In genomic region chrX:40318796-40319195, GRCh38 we compare ENCODE assay signal across 23 cellular contexts.
"Had no signal": no experiment of that assay in that cellular context is flagged by ENCODE, and none has a peak within 500 bp of the region (broad histone marks: within the 10 kb centered on the region; RNA-seq: fewer than 3 reads in every experiment).

No MANE protein-coding gene starts in this region.

- H3K27ac ChIP-seq: brain microvascular endothelial cell, dorsolateral prefrontal cortex, lower lobe of right lung, right lobe of liver, stomach, suprapubic skin, tibial nerve had no signal

- H3K27me3 ChIP-seq: brain microvascular endothelial cell, right lobe of liver, stomach, suprapubic skin, tibial nerve had no signal

- DNase-seq: activated CD4-positive, alpha-beta memory T cell treated with anti-CD3 and anti-CD28 coated beads, Interleukin-2, amount 10 ng/mL, durations not matched to agents 7 days and 5 days; activated CD4-positive, alpha-beta T cell treated with anti-CD3 and anti-CD28 coated beads, Interleukin-2, amount 10 ng/mL, durations not matched to agents 24 days and 14 days; activated CD8-positive, alpha-beta memory T cell treated with anti-CD3 and anti-CD28 coated beads, Interleukin-2, amount 10 ng/mL, durations not matched to agents 7 days and 5 days; activated gamma-delta T cell; aorta; brain microvascular endothelial cell; caudate nucleus; dorsolateral prefrontal cortex; effector memory CD8-positive, alpha-beta T cell; foreskin melanocyte; lower lobe of right lung; naive thymus-derived CD4-positive, alpha-beta T cell; occipital lobe; right lobe of liver; small intestine; stimulated activated CD4-positive, alpha-beta T cell treated with anti-CD3 and anti-CD28 coated beads, Interleukin-15, amount 100 ng/mL, for 24 hours; stomach had no signal

- ATAC-seq: activated CD4-positive, CD25-positive, alpha-beta regulatory T cell treated with anti-CD3 and anti-CD28 coated beads, Interleukin-2, amount 50 U/mL, for 24 hours; activated CD8-positive, alpha-beta memory T cell treated with anti-CD3 and anti-CD28 coated beads, Interleukin-2, amount 10 ng/mL, durations not matched to agents 7 days and 5 days; effector memory CD8-positive, alpha-beta T cell; esophagus mucosa; left lobe of liver; lower lobe of right lung; naive thymus-derived CD4-positive, alpha-beta T cell; stimulated activated memory B cell treated with anti-CD40 and anti-IgM and Interleukin-4, amounts not matched to agents 10 μg/mL and 1 μg/mL and 100 μg/mL, for 72 hours had no signal

- H3K4me3 ChIP-seq: dorsolateral prefrontal cortex, lower lobe of right lung, right lobe of liver, stomach, suprapubic skin, tibial nerve had no signal

- H3K9me3 ChIP-seq: lower lobe of right lung, right lobe of liver, suprapubic skin had no signal

- H3K36me3 ChIP-seq: brain microvascular endothelial cell, lower lobe of right lung, right lobe of liver, stomach, suprapubic skin, tibial nerve had no signal

- H3K4me1 ChIP-seq: lower lobe of right lung, right lobe of liver, stomach, suprapubic skin, tibial nerve had no signal
